Comparison of ENCODE assay signal across 18 cellular contexts in genomic region chr3:59572106-59572505, GRCh38.
"Had no signal": no experiment of that assay in that cellular context is flagged by ENCODE, and none has a peak within 500 bp of the region (broad histone marks: within the 10 kb centered on the region; RNA-seq: fewer than 3 reads in every experiment).

No MANE protein-coding gene starts in this region.

- DNase-seq: activated CD4-positive, alpha-beta T cell treated with anti-CD3 and anti-CD28 coated beads for 1 hour; activated CD4-positive, alpha-beta T cell treated with anti-CD3 and anti-CD28 coated beads, Interleukin-2, amount 50 U/mL, for 48 hours; activated naive CD4-positive, alpha-beta T cell treated with anti-CD3 and anti-CD28 coated beads, Interleukin-2, amount 10 ng/mL, durations not matched to agents 7 days and 5 days; amniotic stem cell; body of pancreas; central memory CD4-positive, alpha-beta T cell; cortex of kidney; effector memory CD4-positive, alpha-beta T cell; islet precursor cell; midbrain; right lobe of liver; spleen; stomach; T-helper 9 cell had no signal

- H3K9me3 ChIP-seq: body of pancreas, gastroesophageal sphincter, right lobe of liver, spleen, stomach had no signal

- H3K36me3 Mint-ChIP-seq: activated naive CD4-positive, alpha-beta T cell treated with anti-CD3 and anti-CD28 coated beads, Interleukin-2, amount 10 ng/mL, durations not matched to agents 7 days and 5 days had no signal

- H3K4me1 ChIP-seq: right lobe of liver had no signal

- H3K4me3 ChIP-seq: body of pancreas, gastroesophageal sphincter, lung, right lobe of liver, spleen, stomach had no signal

- H3K27me3 ChIP-seq: body of pancreas, gastroesophageal sphincter, right lobe of liver, stomach had no signal

- H3K36me3 ChIP-seq: gastroesophageal sphincter, right lobe of liver, spleen, stomach had no signal

- H3K27ac Mint-ChIP-seq: activated naive CD4-positive, alpha-beta T cell treated with anti-CD3 and anti-CD28 coated beads, Interleukin-2, amount 10 ng/mL, durations not matched to agents 7 days and 5 days; activated T-helper 17 cell treated with anti-CD3 and anti-CD28 coated beads, Interleukin-2, amount 50 U/mL, for 72 hours had no signal

- H3K4me1 Mint-ChIP-seq: activated T-helper 17 cell treated with anti-CD3 and anti-CD28 coated beads, Interleukin-2, amount 50 U/mL, for 72 hours; neural crest cell had no signal

- H3K9me3 Mint-ChIP-seq: activated naive CD4-positive, alpha-beta T cell treated with anti-CD3 and anti-CD28 coated beads, Interleukin-2, amount 10 ng/mL, durations not matched to agents 7 days and 5 days; activated T-helper 17 cell treated with anti-CD3 and anti-CD28 coated beads, Interleukin-2, amount 50 U/mL, for 72 hours; neural crest cell had no signal

- H3K27ac ChIP-seq: body of pancreas, gastroesophageal sphincter, right lobe of liver, spleen, stomach had no signal

- ATAC-seq: activated T-helper 17 cell treated with anti-CD3 and anti-CD28 coated beads, Interleukin-2, amount 50 U/mL, for 72 hours; body of pancreas; gastroesophageal sphincter; right lobe of liver had no signal

- H3K4me3 Mint-ChIP-seq: activated naive CD4-positive, alpha-beta T cell treated with anti-CD3 and anti-CD28 coated beads, Interleukin-2, amount 10 ng/mL, durations not matched to agents 7 days and 5 days; activated T-helper 17 cell treated with anti-CD3 and anti-CD28 coated beads, Interleukin-2, amount 50 U/mL, for 72 hours; neural crest cell had no signal
